19 cellular contexts compared by ENCODE assay signal in genomic region chr2:40466332-40466731, GRCh38. TPM values are rescaled to one million over a fixed set of nuclear protein-coding genes. Genes with fewer than 3 reads are reported as not detected.
A peak's percentile ranks its signal among the peaks of the same experiment; 100 is the strongest.
DNase-seq lines count a peak whose midpoint lies in the region; TF ChIP-seq lines count a peak whose summit lies in the region.
"Had no signal": no experiment of that assay in that cellular context is flagged by ENCODE, and none has a peak within 500 bp of the region (broad histone marks: within the 10 kb centered on the region; RNA-seq: fewer than 3 reads in every experiment).

No MANE protein-coding gene starts in this region.

- H3K27me3 ChIP-seq in breast epithelium = no peaks in the 10 kb centered on the region

- no peaks in the 10 kb centered on the region for H3K36me3 Mint-ChIP-seq in Calu3 (ENCODE audit: insufficient read depth, unreplicated experiment)
- no peaks in the 10 kb centered on the region for H3K36me3 Mint-ChIP-seq in endothelial cell (ENCODE audit: low read depth, unreplicated experiment)

- no TSS peak for BruUV-seq in Calu3 (replicated peaks; lab: Mats Ljungman, UMichigan)

- H3K27ac Mint-ChIP-seq in Calu3 (ENCODE audit: unreplicated experiment) (no peak overlapping the region), endothelial cell (ENCODE audit: unreplicated experiment) (no peak overlapping the region)
- H3K27ac Mint-ChIP-seq: GM23338 had no signal

- no peaks in the 10 kb centered on the region for H3K9me3 Mint-ChIP-seq in Calu3 (ENCODE audit: low read depth, unreplicated experiment)
- H3K9me3 Mint-ChIP-seq in endothelial cell (ENCODE audit: unreplicated experiment) = no peaks in the 10 kb centered on the region
- H3K9me3 Mint-ChIP-seq: GM23338 had no signal

- no peak overlapping the region for H3K4me3 Mint-ChIP-seq in Calu3 (ENCODE audit: low read depth, unreplicated experiment)
- no peak overlapping the region for H3K4me3 Mint-ChIP-seq in endothelial cell (ENCODE audit: unreplicated experiment)
- H3K4me3 Mint-ChIP-seq: GM23338 had no signal

- 88 to 91% methylated on average over 3 of the region's 3 CpGs for WGBS in lower leg skin, 2 donors

- intact Hi-C loops in Calu3 (cut with micrococcal nuclease; ENCODE audit: unreplicated experiment) (no loop called here), breast epithelium (cut with DNase I; ENCODE audit: low total_unique reads) (no loop called here), lower leg skin (cut with DNase I; ENCODE audit: low total_unique reads) (no loop called here)

- TF ChIP-seq CTCF in Calu3 (IDR thresholded peaks at IDR 0.05; ENCODE audit: unreplicated experiment) (no peak), breast epithelium (IDR thresholded peaks at IDR 0.05) (no peak), lower leg skin (IDR thresholded peaks at IDR 0.05) (no peak), endothelial cell (IDR thresholded peaks at IDR 0.05; ENCODE audit: unreplicated experiment) (no peak)

- no peaks in the 10 kb centered on the region for H3K36me3 ChIP-seq in breast epithelium
- H3K36me3 ChIP-seq: HAP-1 had no signal

- H3K27ac ChIP-seq in breast epithelium = no peak overlapping the region
- H3K27ac ChIP-seq: C4-2B, RWPE1 had no signal

- DNase-seq in NCI-H82 (lab: John Stamatoyannopoulos, UW) (peak; percentile 22), NCI-H82 treated with DMSO at 0.1 percent for 48 hours (lab: John Stamatoyannopoulos, UW; ENCODE audit: unreplicated experiment) (no peak), NCI-H2227 (lab: John Stamatoyannopoulos, UW; ENCODE audit: unreplicated experiment) (peak; percentile 20), NOMO-1 treated with DMSO at 0.1 percent for 48 hours (lab: John Stamatoyannopoulos, UW; ENCODE audit: unreplicated experiment) (peak; percentile 40), Calu3 (no peak), breast epithelium (ENCODE audit: low spot score in 2 of 2) (no peak), lower leg skin (ENCODE audit: low spot score in 2 of 2) (no peak), endothelial cell (ENCODE audit: low spot score) (no peak)
- DNase-seq: DMS79, KG1, NCI-H1092 treated with DMSO at 0.1 percent for 48 hours, NCI-H187, NCI-H526 treated with DMSO at 0.1 percent for 48 hours, SHP77 treated with DMSO at 0.1 percent for 48 hours, SK-N-SH had no signal

- H3K4me1 ChIP-seq in breast epithelium = no peaks in the 10 kb centered on the region
- H3K4me1 ChIP-seq: HAP-1 had no signal

- TF ChIP-seq POLR2A in breast epithelium (IDR thresholded peaks at IDR 0.05) (no peak), lower leg skin (IDR thresholded peaks at IDR 0.05) (no peak)

- no peaks in the 10 kb centered on the region for H3K27me3 Mint-ChIP-seq in Calu3 (ENCODE audit: unreplicated experiment)
- H3K27me3 Mint-ChIP-seq in endothelial cell (ENCODE audit: unreplicated experiment) = peaks cover 2% of the 10 kb centered on the region

- no peaks in the 10 kb centered on the region for H3K9me3 ChIP-seq in breast epithelium
- H3K9me3 ChIP-seq: HAP-1, SK-N-SH had no signal

- H3K4me1 Mint-ChIP-seq in Calu3 (ENCODE audit: low read depth, unreplicated experiment) (no peaks in the 10 kb centered on the region), endothelial cell (ENCODE audit: unreplicated experiment) (no peaks in the 10 kb centered on the region)
- H3K4me1 Mint-ChIP-seq: GM23338 had no signal

- H3K4me3 ChIP-seq in breast epithelium (no peak overlapping the region), lower leg skin (ENCODE audit: low read depth, poor library complexity, severe bottlenecking) (no peak overlapping the region)
- H3K4me3 ChIP-seq: GM23338, HAP-1 had no signal

- CTCF ChIA-PET in Calu3 (lab: Charles Lee) = no interaction called here

RNA-seq across cellular contexts. Expression of gene SLC8A1, which starts 14.4 kb away (rescaled TPM):
- total RNA-seq in Calu3 (2022) (0.05 and 0.10 TPM in 2 replicates), breast epithelium (10 to 100 TPM in 2 of 3 donors, 1 to 10 TPM in 1; 8.2 to 14.2 (median 12.2) TPM), lower leg skin (10 to 100 TPM in 3 of 4 donors, 1 to 10 TPM in 1; 7.5 to 21.2 (median 13.0) TPM), endothelial cell (ENCODE audit: unreplicated experiment) (0.80 TPM)

Comparison
In these comparisons a context has a peak if more than half of its experiments do, and no peak if none do; other contexts are left out.
1. DNase-seq: peak in NCI-H82 (single experiment), NCI-H2227 (single experiment) and NOMO-1 treated with DMSO at 0.1 percent for 48 hours (single experiment); none in NCI-H82 treated with DMSO at 0.1 percent for 48 hours (single experiment), Calu3 (single experiment), breast epithelium (0 of 2), lower leg skin (0 of 2) and endothelial cell (single experiment).